ENCODE assay signal across 8 cellular contexts in the genomic region with DNA sequence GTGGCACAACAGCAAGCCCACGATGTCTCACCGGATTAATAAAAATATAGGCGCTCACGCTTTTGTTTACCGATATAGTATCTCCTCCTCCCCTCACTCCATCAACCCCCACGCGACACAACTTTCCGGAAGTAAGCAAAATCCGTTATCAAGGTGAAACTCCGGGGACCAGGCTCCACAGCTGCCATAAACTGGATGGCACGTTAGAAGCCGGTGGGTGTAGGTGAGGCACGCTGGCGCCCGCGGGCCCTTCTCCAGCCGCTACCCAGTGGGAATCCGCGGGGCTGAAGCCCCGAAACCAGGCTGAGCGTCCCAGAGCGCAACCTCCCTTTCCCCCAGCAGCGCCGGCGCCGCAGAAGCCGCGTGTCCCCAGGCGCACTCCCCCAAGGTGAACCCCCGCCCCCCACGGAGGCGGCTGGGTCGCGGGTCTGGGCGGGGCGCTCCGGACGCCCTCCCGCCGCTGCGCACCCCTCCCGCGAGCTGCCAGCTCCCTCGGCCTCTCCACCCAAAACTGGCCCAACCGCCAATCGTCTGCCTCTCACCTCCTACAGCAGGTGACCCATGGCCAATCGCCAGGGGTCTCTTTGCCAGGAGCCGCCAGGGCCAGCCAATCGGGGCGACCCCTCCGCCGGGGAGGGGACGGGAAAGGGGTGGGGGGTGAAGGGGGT.
DNase-seq lines count a peak whose midpoint lies in the region; ATAC-seq and TF ChIP-seq lines count a peak whose summit lies in the region.

No MANE protein-coding gene starts in this region.

- peaks cover 32% of the 10 kb centered on the region for H3K4me1 Mint-ChIP-seq in GM23338
- peaks cover 35% of the 10 kb centered on the region for H3K4me1 Mint-ChIP-seq in neural crest cell
- H3K4me1 Mint-ChIP-seq in stimulated activated naive CD8-positive, alpha-beta T cell treated with anti-CD3 and anti-CD28 coated beads, Interleukin-15, Interleukin-2, amounts not matched to agents 100 ng/mL and 50 ng/mL, for 24 hours (ENCODE audit: low read depth): peaks cover 50% of the 10 kb centered on the region

- no peak overlapping the region for H3K27ac ChIP-seq in GM23338 (ENCODE audit: low read depth)

- H3F3A ChIP-seq in GM23338 (replicated peaks; ENCODE audit: low read depth): no peaks in the 10 kb centered on the region

- peak overlapping the region; percentile 75 for H3K4me3 ChIP-seq in GM23338
- peak overlapping the region; percentile 82 for H3K4me3 ChIP-seq in fibroblast of villous mesenchyme (ENCODE audit: low read depth, low read length)

- no peaks in the 10 kb centered on the region for H3K27me3 ChIP-seq in GM23338 (ENCODE audit: insufficient read depth)

- no peaks in the 10 kb centered on the region for H4K20me1 ChIP-seq in GM23338 (replicated peaks; ENCODE audit: insufficient read depth)

- H3K79me2 ChIP-seq in GM23338 (replicated peaks; ENCODE audit: insufficient read depth): peaks cover 44% of the 10 kb centered on the region

- peaks cover 29% of the 10 kb centered on the region for H3K4me1 ChIP-seq in GM23338 (ENCODE audit: insufficient read depth)

- H3K27ac Mint-ChIP-seq in GM23338: peak overlapping the region; percentile 72
- H3K27ac Mint-ChIP-seq in neural crest cell (ENCODE audit: unreplicated experiment): no peak overlapping the region
- peak overlapping the region; percentile 91 for H3K27ac Mint-ChIP-seq in stimulated activated naive CD8-positive, alpha-beta T cell treated with anti-CD3 and anti-CD28 coated beads, Interleukin-15, Interleukin-2, amounts not matched to agents 100 ng/mL and 50 ng/mL, for 24 hours

- TF ChIP-seq CTCF in GM23338 (conservative IDR thresholded peaks at IDR 0.05; ENCODE audit: low read depth in 2 of 2) (no peak), fibroblast of villous mesenchyme (IDR thresholded peaks at IDR 0.05; ENCODE audit: insufficient read depth, low read depth, low read length) (no peak), neural crest cell (conservative IDR thresholded peaks at IDR 0.05) (no peak)

- H3K9me2 ChIP-seq in GM23338 (ENCODE audit: insufficient read depth): no peaks in the 10 kb centered on the region

- no peaks in the 10 kb centered on the region for H3K36me3 ChIP-seq in GM23338 (ENCODE audit: insufficient read depth)

- peak; percentile 96 for ATAC-seq in GM23338

- peak overlapping the region; percentile 99 for H2AFZ ChIP-seq in GM23338

- H3K4me3 Mint-ChIP-seq in GM23338 (peak overlapping the region; percentile 80), neural crest cell (peak overlapping the region; percentile 92)
- peak overlapping the region; percentile 89 for H3K4me3 Mint-ChIP-seq in stimulated activated naive CD8-positive, alpha-beta T cell treated with anti-CD3 and anti-CD28 coated beads, Interleukin-15, Interleukin-2, amounts not matched to agents 100 ng/mL and 50 ng/mL, for 24 hours

- peak overlapping the region; percentile 96 for H3K4me2 ChIP-seq in GM23338

- peaks cover 5% of the 10 kb centered on the region for H3K27me3 Mint-ChIP-seq in GM23338 (ENCODE audit: insufficient read depth, low read depth, poor library complexity)
- peaks cover 6% of the 10 kb centered on the region for H3K27me3 Mint-ChIP-seq in neural crest cell (ENCODE audit: low read depth)
- no peaks in the 10 kb centered on the region for H3K27me3 Mint-ChIP-seq in stimulated activated naive CD8-positive, alpha-beta T cell treated with anti-CD3 and anti-CD28 coated beads, Interleukin-15, Interleukin-2, amounts not matched to agents 100 ng/mL and 50 ng/mL, for 24 hours

- H3K9me3 Mint-ChIP-seq in GM23338 (no peaks in the 10 kb centered on the region), neural crest cell (no peaks in the 10 kb centered on the region)
- no peaks in the 10 kb centered on the region for H3K9me3 Mint-ChIP-seq in stimulated activated naive CD8-positive, alpha-beta T cell treated with anti-CD3 and anti-CD28 coated beads, Interleukin-15, Interleukin-2, amounts not matched to agents 100 ng/mL and 50 ng/mL, for 24 hours

- DNase-seq in EH (ENCODE audit: low read depth): peak; percentile 94
- peak; percentile 96 for DNase-seq in GM23338 (ENCODE audit: low spot score)
- peak; percentile 95 to 96 for DNase-seq in Kasumi-1 (lab: John Stamatoyannopoulos, UW)
- peak; percentile 96 for DNase-seq in RKO (ENCODE audit: low spot score)
- peak; percentile 89 for DNase-seq in activated T-helper 9 cell treated with anti-CD3 and anti-CD28 coated beads, Interleukin-2, amount 50 U/mL, for 16 hours (ENCODE audit: low read depth)
- peak; percentile 92 for DNase-seq in fibroblast of villous mesenchyme (ENCODE audit: low read depth)
- DNase-seq in neural crest cell (ENCODE audit: low read depth, low spot score): peak; percentile 83

- H3K36me3 Mint-ChIP-seq in GM23338 (ENCODE audit: low read depth) (no peaks in the 10 kb centered on the region), neural crest cell (ENCODE audit: low read depth) (no peaks in the 10 kb centered on the region)
- no peaks in the 10 kb centered on the region for H3K36me3 Mint-ChIP-seq in stimulated activated naive CD8-positive, alpha-beta T cell treated with anti-CD3 and anti-CD28 coated beads, Interleukin-15, Interleukin-2, amounts not matched to agents 100 ng/mL and 50 ng/mL, for 24 hours (ENCODE audit: low read depth)

TF ChIP-seq in GM23338, 12 proteins besides CTCF, POLR2A, EP300 and RAD21:
- TF ChIP-seq POLR2AphosphoS5 (IDR thresholded peaks at IDR 0.05; ENCODE audit: low read depth) (peak; percentile 69; the same call in 1 of the 2 replicates), EZH2phosphoT487 (IDR thresholded peaks at IDR 0.05; ENCODE audit: unreplicated experiment) (no peak)
